ENCODE assay signal across 8 cellular contexts in the genomic region with DNA sequence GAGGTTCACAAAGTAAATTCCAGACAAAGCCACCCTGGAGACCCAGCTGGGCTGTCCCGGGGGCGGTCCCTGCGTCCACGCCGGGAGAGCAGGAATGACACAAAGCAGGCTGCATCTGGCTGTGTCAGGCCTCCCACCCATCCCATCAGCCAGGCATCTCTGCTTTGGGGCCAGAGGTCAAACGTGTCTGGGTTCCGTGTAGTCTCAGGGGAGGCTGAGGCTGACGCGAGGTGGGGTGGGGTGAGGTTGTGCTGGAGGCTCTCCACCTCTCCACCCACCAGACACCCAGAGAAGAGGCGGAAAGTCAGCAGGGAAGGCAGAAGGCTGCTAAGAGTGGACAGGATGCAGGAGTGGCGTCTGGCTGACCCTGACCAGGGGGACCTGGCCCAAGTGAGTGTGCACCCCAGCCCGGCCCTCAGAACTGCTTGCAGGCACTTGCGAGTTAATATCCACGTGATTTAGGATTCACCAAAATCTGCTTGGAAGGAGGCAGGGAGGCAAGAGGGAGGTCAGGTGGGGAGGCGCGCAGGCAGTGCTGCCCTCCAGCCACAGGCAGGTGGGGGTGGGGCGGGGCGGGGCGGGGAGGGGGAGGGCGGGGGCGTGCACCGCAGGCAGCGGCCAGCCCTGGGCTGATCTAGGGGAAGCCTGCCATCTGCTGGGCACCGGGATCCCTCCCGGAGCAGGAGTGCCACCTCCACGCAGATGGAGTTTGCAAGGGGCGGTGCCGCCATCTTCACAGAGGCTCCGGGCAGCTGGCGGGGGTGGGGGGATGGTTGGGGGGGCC. TPM values are rescaled to one million over a fixed set of nuclear protein-coding genes. Genes with fewer than 3 reads are reported as not detected.
DNase-seq lines count a peak whose midpoint lies in the region; ATAC-seq and TF ChIP-seq lines count a peak whose summit lies in the region.

No MANE protein-coding gene starts in this region.

- H3K27me3 ChIP-seq in CD4-positive, alpha-beta T cell (ENCODE audit: control insufficient read depth, insufficient read depth, low read length): no peaks in the 10 kb centered on the region

- peaks cover 46% of the 10 kb centered on the region for H3K4me1 Mint-ChIP-seq in CD4-positive, alpha-beta T cell (ENCODE audit: low read depth)
- peaks cover 12 to 15% (median 14%) of the 10 kb centered on the region in 3 donors for H3K4me1 Mint-ChIP-seq in IgD-negative memory B cell
- H3K4me1 Mint-ChIP-seq in naive B cell: peaks cover 12 to 34% (median 26%) of the 10 kb centered on the region in 3 donors
- H3K4me1 Mint-ChIP-seq in stimulated activated effector memory CD8-positive, alpha-beta T cell treated with anti-CD3 and anti-CD28 coated beads, Interleukin-12 subunit alpha, Interleukin-12 subunit beta, amount 100 ng/mL, for 72 hours: peaks cover 18% of the 10 kb centered on the region

- H3K36me3 ChIP-seq in OCI-LY7 (ENCODE audit: insufficient read depth, low read length): no peaks in the 10 kb centered on the region

- H3K27ac Mint-ChIP-seq in CD4-positive, alpha-beta T cell: peak overlapping the region; percentile 66
- no peak overlapping the region for H3K27ac Mint-ChIP-seq in IgD-negative memory B cell
- H3K27ac Mint-ChIP-seq in naive B cell: peak overlapping the region in 2 of 6 donors; percentile 1 to 47
- H3K27ac Mint-ChIP-seq in stimulated activated effector memory CD8-positive, alpha-beta T cell treated with anti-CD3 and anti-CD28 coated beads, Interleukin-12 subunit alpha, Interleukin-12 subunit beta, amount 100 ng/mL, for 72 hours: no peak overlapping the region

- H3K4me1 ChIP-seq in OCI-LY7 (ENCODE audit: insufficient read depth, low read length, poor library complexity, severe bottlenecking): peaks cover 16% of the 10 kb centered on the region

- no TSS peak for BruUV-seq in OCI-LY7 (replicated peaks; lab: Mats Ljungman, UMichigan)

- H3K79me2 ChIP-seq in OCI-LY7 (ENCODE audit: insufficient read depth, low read depth, low read length): no peaks in the 10 kb centered on the region

- CTCF ChIA-PET in CD4-positive, alpha-beta T cell (lab: Charles Lee): interaction anchor here (0.5 to 1.2 kb wide), 4 partner anchors 9 to 250 kb away, joined by 3 to 5 read pairs (median 4); no protein-coding TSS in a partner anchor
- CTCF ChIA-PET in OCI-LY7 (lab: Charles Lee; ENCODE audit: unreplicated experiment): no interaction called here

- peak; percentile 76 to 87 (median 82) for DNase-seq in CD4-positive, alpha-beta T cell
- DNase-seq in OCI-LY7 (ENCODE audit: low spot score) (peak; percentile 73), activated T-cell treated with anti-CD3 and anti-CD28 coated beads for 48 hours (ENCODE audit: low read depth) (peak; percentile 76), naive B cell (peak; percentile 65)
- DNase-seq in stimulated activated effector memory CD8-positive, alpha-beta T cell treated with anti-CD3 and anti-CD28 coated beads, Interleukin-12 subunit alpha, Interleukin-12 subunit beta, amount 100 ng/mL, for 72 hours (ENCODE audit: low spot score in 2 of 2): peak; percentile 55 to 82

- peak; percentile 60 for TF ChIP-seq CTCF in CD4-positive, alpha-beta T cell (IDR thresholded peaks at IDR 0.05)
- no peak for TF ChIP-seq CTCF in OCI-LY7 (conservative IDR thresholded peaks at IDR 0.05; ENCODE audit: low read length)

- no peaks in the 10 kb centered on the region for H3K9me2 ChIP-seq in OCI-LY7 (ENCODE audit: insufficient read depth, low read length)

- no peak overlapping the region for H2AFZ ChIP-seq in OCI-LY7 (ENCODE audit: low read length)

- peak overlapping the region; percentile 82 for H3K4me3 Mint-ChIP-seq in CD4-positive, alpha-beta T cell
- H3K4me3 Mint-ChIP-seq in IgD-negative memory B cell: peak overlapping the region; percentile 21 to 90 (median 66)
- H3K4me3 Mint-ChIP-seq in naive B cell: peak overlapping the region in 7 of 8 donors; percentile 54 to 83 (median 77)
- H3K4me3 Mint-ChIP-seq in stimulated activated effector memory CD8-positive, alpha-beta T cell treated with anti-CD3 and anti-CD28 coated beads, Interleukin-12 subunit alpha, Interleukin-12 subunit beta, amount 100 ng/mL, for 72 hours: peak overlapping the region; percentile 71

- H3K4me3 ChIP-seq in OCI-LY7 (ENCODE audit: low read depth, low read length, poor library complexity, severe bottlenecking): peak overlapping the region; percentile 12

- intact Hi-C loops in CD4-positive, alpha-beta T cell (cut with DNase I, micrococcal nuclease): loop anchor here (1.0 to 10.0 kb wide), 6 partner anchors 147 to 917 kb away; a partner anchor contains a TSS
- intact Hi-C loops in OCI-LY7 (cut with micrococcal nuclease; ENCODE audit: unreplicated experiment): loop anchor here (5.0 kb wide), 1 partner anchor 154 kb away; a partner anchor contains a TSS

- H4K20me1 ChIP-seq in OCI-LY7 (ENCODE audit: insufficient read depth, low read length): no peaks in the 10 kb centered on the region

- no peaks in the 10 kb centered on the region for H3K27me3 Mint-ChIP-seq in CD4-positive, alpha-beta T cell
- H3K27me3 Mint-ChIP-seq in IgD-negative memory B cell (peaks cover 13% of the 10 kb centered on the region), naive B cell (peaks cover 0 to 9% (median 3%) of the 10 kb centered on the region in 3 donors)

- ATAC-seq in CD4-positive, alpha-beta T cell (ENCODE audit: poor library complexity): peak; percentile 95
- ATAC-seq in esophagus mucosa (peak; percentile 77), naive B cell (ENCODE audit: low read depth in 2 of 2) (peak; percentile 97 to 98), HG02798 (IDR thresholded peaks at IDR 0.05; ENCODE audit: poor library complexity, unreplicated experiment) (no peak)
- peak; percentile 95 for ATAC-seq in stimulated activated effector memory CD8-positive, alpha-beta T cell treated with anti-CD3 and anti-CD28 coated beads, Interleukin-12 subunit alpha, Interleukin-12 subunit beta, amount 100 ng/mL, for 72 hours

- no peaks in the 10 kb centered on the region for H3K9me3 ChIP-seq in CD4-positive, alpha-beta T cell (ENCODE audit: control insufficient read depth, low read length)
- no peaks in the 10 kb centered on the region for H3K9me3 ChIP-seq in OCI-LY7 (ENCODE audit: low read length)

- peak overlapping the region; percentile 4; the same call in 1 of the 2 replicates for H3K4me2 ChIP-seq in OCI-LY7 (ENCODE audit: low read length)

- no peaks in the 10 kb centered on the region for H3K9me3 Mint-ChIP-seq in CD4-positive, alpha-beta T cell
- H3K9me3 Mint-ChIP-seq in IgD-negative memory B cell (no peaks in the 10 kb centered on the region), naive B cell (no peaks in the 10 kb centered on the region)
- H3K9me3 Mint-ChIP-seq in stimulated activated effector memory CD8-positive, alpha-beta T cell treated with anti-CD3 and anti-CD28 coated beads, Interleukin-12 subunit alpha, Interleukin-12 subunit beta, amount 100 ng/mL, for 72 hours: no peaks in the 10 kb centered on the region

- no peak overlapping the region for H3K27ac ChIP-seq in CD4-positive, alpha-beta T cell (ENCODE audit: low read depth, low read length)
- H3K27ac ChIP-seq in OCI-LY7 (ENCODE audit: low read depth, low read length, poor library complexity, severe bottlenecking): no peak overlapping the region

- H3K36me3 Mint-ChIP-seq in CD4-positive, alpha-beta T cell (ENCODE audit: low read depth): no peaks in the 10 kb centered on the region
- H3K36me3 Mint-ChIP-seq in IgD-negative memory B cell (no peaks in the 10 kb centered on the region), naive B cell (no peaks in the 10 kb centered on the region)
- H3K36me3 Mint-ChIP-seq in stimulated activated effector memory CD8-positive, alpha-beta T cell treated with anti-CD3 and anti-CD28 coated beads, Interleukin-12 subunit alpha, Interleukin-12 subunit beta, amount 100 ng/mL, for 72 hours: no peaks in the 10 kb centered on the region

- POLR2A ChIA-PET in CD4-positive, alpha-beta T cell (lab: Charles Lee): interaction anchor here (1.8 kb wide), 1 partner anchor 152 kb away, joined by 10 read pairs; a partner anchor contains a TSS
- POLR2A ChIA-PET in OCI-LY7 (lab: Charles Lee): interaction anchor here (0.6 kb wide), 1 partner anchor 32 kb away, joined by 3 read pairs; no protein-coding TSS in a partner anchor

RNA-seq across cellular contexts. Expression of a gene that starts 44.3 kb away (rescaled TPM):
- 1 to 10 TPM; 1.9 to 2.5 TPM for total RNA-seq in CD4-positive, alpha-beta T cell
- polyA plus RNA-seq in IgD-negative memory B cell: 1.7 TPM
- 0.38 and 0.41 TPM in 2 replicates for total RNA-seq in OCI-LY7 (2014; rRNA removed; shearing (Covaris generic))
- 0.63 and 0.74 TPM in 2 replicates for total RNA-seq in OCI-LY7 (2022)
- 8.9 TPM for total RNA-seq in esophagus mucosa
- 1 to 10 TPM in 3 of 6 donors, under 1 TPM in 2, not detected in 1; 0.31 to 2.6 (median 1.4) TPM for polyA plus RNA-seq in naive B cell (ENCODE audit: low read depth in 6 of 6)

RNA-seq across cellular contexts. Expression of a gene that starts 45.1 kb away (rescaled TPM):
- total RNA-seq in CD4-positive, alpha-beta T cell: under 1 TPM; 0.64 to 0.77 TPM
- polyA plus RNA-seq in IgD-negative memory B cell: not detected
- not detected in 2 replicates for total RNA-seq in OCI-LY7 (2014; rRNA removed; shearing (Covaris generic))
- not detected in 2 replicates for total RNA-seq in OCI-LY7 (2022)
- total RNA-seq in esophagus mucosa: 0.72 TPM
- not detected for polyA plus RNA-seq in naive B cell (ENCODE audit: low read depth in 6 of 6)
